ENCODE assay signal across 8 cellular contexts in genomic region chr10:123148414-123149161, GRCh38. TPM values are rescaled to one million over a fixed set of nuclear protein-coding genes. Genes with fewer than 3 reads are reported as not detected.
A peak's percentile ranks its signal among the peaks of the same experiment; 100 is the strongest.
DNase-seq lines count a peak whose midpoint lies in the region; FAIRE-seq and TF ChIP-seq lines count a peak whose summit lies in the region.

No MANE protein-coding gene starts in this region.

- H3K4me3 Mint-ChIP-seq in IgD-negative memory B cell (peak overlapping the region; percentile 63 to 88 (median 78)), astrocyte (ENCODE audit: unreplicated experiment) (peak overlapping the region; percentile 37), nephron progenitor cell (peak overlapping the region; percentile 68)

- DNase-seq in astrocyte (ENCODE audit: low read depth) (no peak), nephron progenitor cell (peak; percentile 39), head of caudate nucleus (no peak), HCEC 1CT (no peak), caudate nucleus (lab: John Stamatoyannopoulos, UW) (no peak), glomerular visceral epithelial cell (ENCODE audit: extremely low spot score) (no peak)

- H3K4me3 ChIP-seq in GM08714 (ENCODE audit: low read length) (peak overlapping the region; percentile 9; the same call in 1 of the 2 replicates), astrocyte (ENCODE audit: insufficient read depth, low read depth, low read length) (no peak overlapping the region)

- H3K36me3 ChIP-seq in astrocyte (ENCODE audit: insufficient read depth, low read length) = no peaks in the 10 kb centered on the region

- no peak for FAIRE-seq in astrocyte (lab: Jason Lieb, UNC)

- H3K4me2 ChIP-seq in astrocyte (ENCODE audit: low read length) = peak overlapping the region; percentile 5

- H3K27ac ChIP-seq in astrocyte (ENCODE audit: low read depth, low read length) = no peak overlapping the region
- no peak overlapping the region for H3K27ac ChIP-seq in caudate nucleus (ENCODE audit: low read depth, low read length)

- no peaks in the 10 kb centered on the region for H3K9me3 ChIP-seq in astrocyte (ENCODE audit: insufficient read depth, low read depth, low read length)

- H3K4me1 Mint-ChIP-seq in IgD-negative memory B cell (peaks cover 19 to 42% (median 20%) of the 10 kb centered on the region in 3 donors), astrocyte (ENCODE audit: low read depth, unreplicated experiment) (no peaks in the 10 kb centered on the region), nephron progenitor cell (peaks cover 24% of the 10 kb centered on the region)

- H3K79me2 ChIP-seq in astrocyte (ENCODE audit: insufficient read depth, low read length) = no peaks in the 10 kb centered on the region

- H3K27me3 ChIP-seq in astrocyte (ENCODE audit: insufficient read depth, low read length) = peaks cover 95% of the 10 kb centered on the region

- peaks cover 16% of the 10 kb centered on the region for H4K20me1 ChIP-seq in astrocyte (ENCODE audit: insufficient read depth, low read length)

- H2AFZ ChIP-seq in astrocyte (ENCODE audit: low read depth, low read length) = no peak overlapping the region

- H3K27me3 Mint-ChIP-seq in IgD-negative memory B cell (peaks cover 61% of the 10 kb centered on the region), astrocyte (ENCODE audit: low read depth, unreplicated experiment) (peaks cover 75% of the 10 kb centered on the region), nephron progenitor cell (ENCODE audit: low read depth, poor library complexity) (peaks cover 100% of the 10 kb centered on the region)

- no peak overlapping the region for H3K9ac ChIP-seq in astrocyte (ENCODE audit: low read length)

- TF ChIP-seq CTCF in astrocyte (IDR thresholded peaks at IDR 0.05; ENCODE audit: insufficient read depth, low read depth, low read length) (no peak), nephron progenitor cell (IDR thresholded peaks at IDR 0.05) (no peak)

- H3K9me3 Mint-ChIP-seq in IgD-negative memory B cell (peaks cover 0 to 11% (median 1%) of the 10 kb centered on the region in 3 donors), astrocyte (ENCODE audit: unreplicated experiment) (peaks cover 20% of the 10 kb centered on the region), nephron progenitor cell (no peaks in the 10 kb centered on the region)

- intact Hi-C loops in head of caudate nucleus (cut with DNase I) = no loop called here

- peaks cover 5% of the 10 kb centered on the region for H3K4me1 ChIP-seq in astrocyte (ENCODE audit: insufficient read depth, low read length)

- H3K27ac Mint-ChIP-seq in IgD-negative memory B cell = peak overlapping the region; percentile 91 to 96 (median 94)
- H3K27ac Mint-ChIP-seq in astrocyte (ENCODE audit: unreplicated experiment) = peak overlapping the region; percentile 31
- H3K27ac Mint-ChIP-seq in nephron progenitor cell = no peak overlapping the region

- H3K36me3 Mint-ChIP-seq in IgD-negative memory B cell (peaks cover under 1% of the 10 kb centered on the region), astrocyte (ENCODE audit: low read depth, unreplicated experiment) (peaks cover 4% of the 10 kb centered on the region), nephron progenitor cell (ENCODE audit: low read depth) (no peaks in the 10 kb centered on the region)

RNA-seq across cellular contexts. Expression of gene HMX2, which starts 0.7 kb away (rescaled TPM):
- not detected for polyA plus RNA-seq in IgD-negative memory B cell
- total RNA-seq in astrocyte = not detected in 2 replicates

RNA-seq across cellular contexts. Expression of gene BUB3, which starts 5.6 kb away (rescaled TPM):
- polyA plus RNA-seq in IgD-negative memory B cell = 148 TPM
- 79.7 and 81.7 TPM in 2 replicates for total RNA-seq in astrocyte

RNA-seq across cellular contexts. Expression of gene HMX3, which starts 12.8 kb away (rescaled TPM):
- polyA plus RNA-seq in IgD-negative memory B cell = not detected
- total RNA-seq in astrocyte = not detected in 2 replicates
